8 cellular contexts compared by ENCODE assay signal in the genomic region with DNA sequence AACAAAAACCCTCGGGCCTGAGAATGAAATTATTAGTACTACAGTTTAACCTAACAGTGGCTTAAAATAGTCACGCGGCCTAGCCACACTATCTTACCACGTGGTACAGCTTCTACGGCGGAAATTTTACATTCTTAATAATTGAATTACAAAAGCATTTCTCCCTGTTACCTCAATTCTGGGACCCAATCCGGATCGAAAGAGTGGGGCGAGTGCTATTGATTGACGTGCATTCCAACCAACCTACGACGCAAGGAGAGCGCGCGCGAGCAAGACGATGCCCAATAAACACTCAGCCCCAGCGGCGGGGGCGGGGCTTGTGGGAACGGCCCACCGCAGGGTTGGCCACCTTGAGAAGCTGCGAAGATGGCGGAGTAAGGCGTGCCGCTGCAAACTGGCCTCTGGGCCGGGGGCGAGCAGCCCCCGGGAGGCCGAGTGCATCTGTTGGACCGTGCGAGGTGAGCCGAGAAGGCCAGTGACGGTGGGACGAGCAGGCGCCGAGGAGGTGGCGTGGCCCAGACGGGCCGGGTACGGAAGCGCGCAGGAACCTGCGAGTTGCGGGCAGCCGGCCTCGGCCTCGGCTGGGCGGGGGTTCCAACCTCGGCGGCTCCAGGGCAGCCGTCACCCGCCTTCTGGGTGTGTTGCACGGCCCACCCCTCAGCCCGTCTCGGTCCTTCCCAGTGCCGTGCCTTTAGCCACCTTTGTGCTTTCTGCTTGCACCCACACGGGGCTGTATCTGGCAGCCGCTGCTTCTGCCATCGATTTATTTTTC. TPM values are rescaled to one million over a fixed set of nuclear protein-coding genes. Genes with fewer than 3 reads are reported as not detected.
DNase-seq lines count a peak whose midpoint lies in the region; ATAC-seq and TF ChIP-seq lines count a peak whose summit lies in the region.

No MANE protein-coding gene starts in this region.

- intact Hi-C loops in mucosa of descending colon (cut with DNase I, micrococcal nuclease) = no loop called here

- H3K36me3 ChIP-seq in mucosa of descending colon (ENCODE audit: low read depth) = no peaks in the 10 kb centered on the region

- H3K36me3 Mint-ChIP-seq in IgD-negative memory B cell = peaks cover 6% of the 10 kb centered on the region

- ATAC-seq in GM21576 (IDR thresholded peaks at IDR 0.05; ENCODE audit: unreplicated experiment) (peak; percentile 95), mucosa of descending colon (peak; percentile 99)

- peaks cover 19 to 33% (median 26%) of the 10 kb centered on the region in 3 donors for H3K4me1 Mint-ChIP-seq in IgD-negative memory B cell

- DNase-seq in DMS153 (lab: John Stamatoyannopoulos, UW) (peak; percentile 86), OCI-M1 (lab: John Stamatoyannopoulos, UW) (peak; percentile 99), activated T-cell treated with anti-CD3 and anti-CD28 coated beads for 48 hours (ENCODE audit: low read depth) (peak; percentile 96), epithelial cell of proximal tubule (ENCODE audit: low read depth) (peak; percentile 85), mucosa of descending colon (peak; percentile 97 to 99 (median 98))
- DNase-seq in stimulated activated CD8-positive, alpha-beta memory T cell treated with anti-CD3 and anti-CD28 coated beads, Interleukin-4, amount 100 ng/mL, for 1 hour (ENCODE audit: low read depth in 2 of 2, low spot score in 1 of 2) = peak; percentile 95

- H3K4me3 ChIP-seq in epithelial cell of proximal tubule (ENCODE audit: low read depth, low read length) (peak overlapping the region; percentile 97), mucosa of descending colon (peak overlapping the region; percentile 90)

- H3K27me3 Mint-ChIP-seq in IgD-negative memory B cell = no peaks in the 10 kb centered on the region

- no peak for TF ChIP-seq CTCF in epithelial cell of proximal tubule (conservative IDR thresholded peaks at IDR 0.05; ENCODE audit: low read depth, low read length)
- TF ChIP-seq CTCF in mucosa of descending colon (IDR thresholded peaks at IDR 0.05) = no peak

- H3K9me3 Mint-ChIP-seq in IgD-negative memory B cell = no peaks in the 10 kb centered on the region

- H3K4me1 ChIP-seq in mucosa of descending colon (ENCODE audit: low read depth) = peaks cover 15% of the 10 kb centered on the region

- peak overlapping the region; percentile 90 to 99 (median 96) for H3K4me3 Mint-ChIP-seq in IgD-negative memory B cell

- H3K27ac Mint-ChIP-seq in IgD-negative memory B cell = peak overlapping the region; percentile 83 to 98 (median 98)

- H3K9me3 ChIP-seq in mucosa of descending colon = no peaks in the 10 kb centered on the region

RNA-seq across cellular contexts. Expression of a gene that starts 48.6 kb away (rescaled TPM):
- 0.68 TPM for polyA plus RNA-seq in IgD-negative memory B cell
- total RNA-seq in epithelial cell of proximal tubule (21.8 and 35.4 TPM in 2 replicates), mucosa of descending colon (1 to 10 TPM; 1.5 to 7.1 (median 1.5) TPM)

RNA-seq across cellular contexts. Expression of a gene that starts 48.8 kb away (rescaled TPM):
- polyA plus RNA-seq in IgD-negative memory B cell = 4.7 TPM
- total RNA-seq in epithelial cell of proximal tubule (113 and 124 TPM in 2 replicates), mucosa of descending colon (10 to 100 TPM in 1 of 3 donors, 1 to 10 TPM in 2; 3.8 to 31.5 (median 8.3) TPM)

RNA-seq across cellular contexts. Expression of a gene that starts 52.8 kb away (rescaled TPM):
- 16.8 TPM for polyA plus RNA-seq in IgD-negative memory B cell
- 75.2 and 97.4 TPM in 2 replicates for total RNA-seq in epithelial cell of proximal tubule
- total RNA-seq in mucosa of descending colon = 100 to 1,000 TPM; 233 to 461 (median 354) TPM

RNA-seq across cellular contexts. Expression of a gene that starts 53.3 kb away (rescaled TPM):
- not detected for polyA plus RNA-seq in IgD-negative memory B cell
- total RNA-seq in epithelial cell of proximal tubule (not detected in 2 replicates), mucosa of descending colon (not detected)

Comparison
In these comparisons a context has a peak if more than half of its experiments do, and no peak if none do; other contexts are left out.
1. Peak in every context shown above with its lines: DNase-seq, ATAC-seq and H3K4me3 ChIP-seq.